In the genomic region with DNA sequence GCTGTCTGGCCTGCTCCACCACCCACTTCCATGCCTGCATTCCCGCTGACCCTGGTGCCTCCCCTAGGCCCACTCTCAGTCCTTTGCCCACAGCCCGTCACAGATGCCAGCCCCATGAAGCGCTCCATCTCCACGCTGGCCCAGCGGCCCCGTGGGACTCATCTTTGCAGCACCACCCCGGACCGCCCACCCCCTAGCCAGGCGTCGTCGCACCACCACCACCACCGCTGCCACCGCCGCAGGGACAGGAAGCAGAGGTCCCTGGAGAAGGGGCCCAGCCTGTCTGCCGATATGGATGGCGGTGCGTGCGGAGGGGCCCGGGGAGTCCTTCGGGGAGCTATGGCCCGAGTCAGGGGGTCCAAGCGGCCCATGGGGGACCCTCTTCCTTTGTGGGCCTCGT, we compare ENCODE assay signal across 35 cellular contexts.
"Had no signal": no experiment of that assay in that cellular context is flagged by ENCODE, and none has a peak within 500 bp of the region (broad histone marks: within the 10 kb centered on the region; RNA-seq: fewer than 3 reads in every experiment).

No MANE protein-coding gene starts in this region.

- H3K27me3 Mint-ChIP-seq: activated CD4-positive, alpha-beta T cell treated with anti-CD3 and anti-CD28 coated beads, Interleukin-2, amount 10 ng/mL, durations not matched to agents 24 days and 14 days; activated CD8-positive, alpha-beta memory T cell treated with anti-CD3 and anti-CD28 coated beads, Interleukin-2, amount 10 ng/mL, durations not matched to agents 7 days and 5 days; activated naive CD8-positive, alpha-beta T cell treated with anti-CD3 and anti-CD28 coated beads for 36 hours had no signal

- DNase-seq: activated B cell treated with CpG ODN at 0.5 μM for 24 hours; activated CD4-positive, alpha-beta memory T cell treated with anti-CD3 and anti-CD28 coated beads for 36 hours; activated CD4-positive, alpha-beta T cell treated with anti-CD3 and anti-CD28 coated beads, Interleukin-2, amount 10 ng/mL, durations not matched to agents 24 days and 14 days; activated CD8-positive, alpha-beta memory T cell treated with anti-CD3 and anti-CD28 coated beads, Interleukin-2, amount 10 ng/mL, durations not matched to agents 7 days and 5 days; activated CD8-positive, alpha-beta memory T cell treated with anti-CD3 and anti-CD28 coated beads, Interleukin-2, amount 50 U/mL, for 4 hours; activated CD8-positive, alpha-beta T cell treated with anti-CD3 and anti-CD28 coated beads, Interleukin-2, amount 10 ng/mL, durations not matched to agents 7 days and 5 days; activated effector memory CD4-positive, alpha-beta T cell treated with anti-CD3 and anti-CD28 coated beads, Interleukin-2, amount 50 U/mL, for 16 hours; activated naive CD4-positive, alpha-beta T cell treated with anti-CD3 and anti-CD28 coated beads for 36 hours; activated naive CD8-positive, alpha-beta T cell treated with anti-CD3 and anti-CD28 coated beads for 36 hours; activated naive CD8-positive, alpha-beta T cell treated with anti-CD3 and anti-CD28 coated beads, Interleukin-2, amount 50 U/mL, for 24 hours; activated T-cell treated with anti-CD3 and anti-CD28 coated beads, Interleukin-2, amount 50 U/mL, for 1 hour; activated T-cell treated with anti-CD3 and anti-CD28 coated beads, Interleukin-2, amount 50 U/mL, for 48 hours; adrenal gland; amygdala; aorta; body of pancreas; central memory CD4-positive, alpha-beta T cell; cerebellar nuclear complex; effector memory CD4-positive, alpha-beta T cell; endodermal cell; foreskin fibroblast; SW 1271; T-cell; T-helper 17 cell; T1000; WERI-Rb-1 had no signal

- H3K36me3 Mint-ChIP-seq: activated CD4-positive, alpha-beta memory T cell treated with anti-CD3 and anti-CD28 coated beads for 36 hours; activated CD8-positive, alpha-beta memory T cell treated with anti-CD3 and anti-CD28 coated beads, Interleukin-2, amount 10 ng/mL, durations not matched to agents 7 days and 5 days; activated naive CD4-positive, alpha-beta T cell treated with anti-CD3 and anti-CD28 coated beads, Interleukin-2, amount 50 U/mL, for 24 hours; activated naive CD8-positive, alpha-beta T cell treated with anti-CD3 and anti-CD28 coated beads for 36 hours; T-cell had no signal

- H3K27ac ChIP-seq: adrenal gland, body of pancreas, breast epithelium, cardiac muscle cell, coronary artery, dorsolateral prefrontal cortex, WERI-Rb-1 had no signal

- H3K27me3 ChIP-seq: adrenal gland, body of pancreas, cardiac muscle cell, dorsolateral prefrontal cortex had no signal

- H3K4me1 Mint-ChIP-seq: activated B cell treated with CpG ODN at 0.5 μM for 24 hours; activated CD4-positive, alpha-beta T cell treated with anti-CD3 and anti-CD28 coated beads, Interleukin-2, amount 10 ng/mL, durations not matched to agents 24 days and 14 days; activated CD8-positive, alpha-beta memory T cell treated with anti-CD3 and anti-CD28 coated beads, Interleukin-2, amount 10 ng/mL, durations not matched to agents 7 days and 5 days; activated naive CD4-positive, alpha-beta T cell treated with anti-CD3 and anti-CD28 coated beads, Interleukin-2, amount 50 U/mL, for 24 hours; activated naive CD8-positive, alpha-beta T cell treated with anti-CD3 and anti-CD28 coated beads for 36 hours; activated naive CD8-positive, alpha-beta T cell treated with anti-CD3 and anti-CD28 coated beads, Interleukin-2, amount 50 U/mL, for 24 hours; endodermal cell; T-cell; T-helper 17 cell had no signal

- H3K4me3 ChIP-seq: adrenal gland, body of pancreas, breast epithelium, cardiac muscle cell, coronary artery, dorsolateral prefrontal cortex had no signal

- H3K27ac Mint-ChIP-seq: activated B cell treated with CpG ODN at 0.5 μM for 24 hours; activated CD4-positive, alpha-beta memory T cell treated with anti-CD3 and anti-CD28 coated beads for 36 hours; activated CD4-positive, alpha-beta T cell treated with anti-CD3 and anti-CD28 coated beads, Interleukin-2, amount 10 ng/mL, durations not matched to agents 24 days and 14 days; activated CD8-positive, alpha-beta memory T cell treated with anti-CD3 and anti-CD28 coated beads, Interleukin-2, amount 10 ng/mL, durations not matched to agents 7 days and 5 days; activated CD8-positive, alpha-beta T cell treated with anti-CD3 and anti-CD28 coated beads, Interleukin-2, amount 10 ng/mL, durations not matched to agents 7 days and 5 days; activated naive CD4-positive, alpha-beta T cell treated with anti-CD3 and anti-CD28 coated beads for 36 hours; activated naive CD4-positive, alpha-beta T cell treated with anti-CD3 and anti-CD28 coated beads, Interleukin-2, amount 50 U/mL, for 24 hours; activated naive CD8-positive, alpha-beta T cell treated with anti-CD3 and anti-CD28 coated beads for 36 hours; activated naive CD8-positive, alpha-beta T cell treated with anti-CD3 and anti-CD28 coated beads, Interleukin-2, amount 50 U/mL, for 24 hours; activated T-helper 1 cell treated with anti-CD3 and anti-CD28 coated beads, Interleukin-12 subunit alpha, Interleukin-12 subunit beta, Interleukin-2, Interleukin-4 antibody, amounts not matched to agents 30 ng/mL and 10 ng/mL and 1 ng/mL, durations not matched to agents 14 hours and 24 hours and 36 hours; activated T-helper 2 cell treated with anti-CD3 and anti-CD28 coated beads, Interferon-gamma antibody, Interleukin-2, Interleukin-4, amounts not matched to agents 10 μg/mL and 5 μg/mL and 100 μg/mL, durations not matched to agents 14 hours and 24 hours and 36 hours; dendritic cell treated with granulocyte-macrophage colony-stimulating factor and Interleukin-4, amounts not matched to agents 40 ng/mL and 50 ng/mL, for 4 days; endodermal cell; T-cell; T-helper 17 cell; T-helper 2 cell treated with Interferon-gamma antibody and Interleukin-4, amounts not matched to agents 5 μg/mL and 100 μg/mL, for 36 hours had no signal

- H3K9me3 ChIP-seq: adrenal gland, body of pancreas, breast epithelium had no signal

- H3K36me3 ChIP-seq: adrenal gland, breast epithelium, cardiac muscle cell, WERI-Rb-1 had no signal

- H3K4me1 ChIP-seq: adrenal gland, body of pancreas, breast epithelium had no signal

- H3K4me3 Mint-ChIP-seq: activated B cell treated with CpG ODN at 0.5 μM for 24 hours; activated CD4-positive, alpha-beta memory T cell treated with anti-CD3 and anti-CD28 coated beads for 36 hours; activated CD4-positive, alpha-beta T cell treated with anti-CD3 and anti-CD28 coated beads, Interleukin-2, amount 10 ng/mL, durations not matched to agents 24 days and 14 days; activated CD8-positive, alpha-beta memory T cell treated with anti-CD3 and anti-CD28 coated beads, Interleukin-2, amount 10 ng/mL, durations not matched to agents 7 days and 5 days; activated CD8-positive, alpha-beta T cell treated with anti-CD3 and anti-CD28 coated beads, Interleukin-2, amount 10 ng/mL, durations not matched to agents 7 days and 5 days; activated naive CD4-positive, alpha-beta T cell treated with anti-CD3 and anti-CD28 coated beads for 36 hours; activated naive CD4-positive, alpha-beta T cell treated with anti-CD3 and anti-CD28 coated beads, Interleukin-2, amount 50 U/mL, for 24 hours; activated naive CD8-positive, alpha-beta T cell treated with anti-CD3 and anti-CD28 coated beads for 36 hours; activated naive CD8-positive, alpha-beta T cell treated with anti-CD3 and anti-CD28 coated beads, Interleukin-2, amount 50 U/mL, for 24 hours; activated T-helper 1 cell treated with anti-CD3 and anti-CD28 coated beads, Interleukin-12 subunit alpha, Interleukin-12 subunit beta, Interleukin-2, Interleukin-4 antibody, amounts not matched to agents 30 ng/mL and 10 ng/mL and 1 ng/mL, durations not matched to agents 14 hours and 24 hours and 36 hours; dendritic cell treated with granulocyte-macrophage colony-stimulating factor and Interleukin-4, amounts not matched to agents 40 ng/mL and 50 ng/mL, for 4 days; endodermal cell; T-cell; T-helper 17 cell; T-helper 2 cell treated with Interferon-gamma antibody and Interleukin-4, amounts not matched to agents 5 μg/mL and 100 μg/mL, for 36 hours had no signal

- H3K9me3 Mint-ChIP-seq: activated B cell treated with CpG ODN at 0.5 μM for 24 hours; activated CD4-positive, alpha-beta memory T cell treated with anti-CD3 and anti-CD28 coated beads for 36 hours; activated CD4-positive, alpha-beta T cell treated with anti-CD3 and anti-CD28 coated beads, Interleukin-2, amount 10 ng/mL, durations not matched to agents 24 days and 14 days; activated naive CD4-positive, alpha-beta T cell treated with anti-CD3 and anti-CD28 coated beads for 36 hours; activated naive CD4-positive, alpha-beta T cell treated with anti-CD3 and anti-CD28 coated beads, Interleukin-2, amount 50 U/mL, for 24 hours; activated naive CD8-positive, alpha-beta T cell treated with anti-CD3 and anti-CD28 coated beads, Interleukin-2, amount 50 U/mL, for 24 hours; activated T-helper 1 cell treated with anti-CD3 and anti-CD28 coated beads, Interleukin-12 subunit alpha, Interleukin-12 subunit beta, Interleukin-2, Interleukin-4 antibody, amounts not matched to agents 30 ng/mL and 10 ng/mL and 1 ng/mL, durations not matched to agents 14 hours and 24 hours and 36 hours; activated T-helper 2 cell treated with anti-CD3 and anti-CD28 coated beads, Interferon-gamma antibody, Interleukin-2, Interleukin-4, amounts not matched to agents 10 μg/mL and 5 μg/mL and 100 μg/mL, durations not matched to agents 14 hours and 24 hours and 36 hours; dendritic cell treated with granulocyte-macrophage colony-stimulating factor and Interleukin-4, amounts not matched to agents 40 ng/mL and 50 ng/mL, for 4 days; T-cell; T-helper 2 cell treated with Interferon-gamma antibody and Interleukin-4, amounts not matched to agents 5 μg/mL and 100 μg/mL, for 36 hours had no signal
